ENCODE assay signal across 9 cellular contexts in the genomic region with DNA sequence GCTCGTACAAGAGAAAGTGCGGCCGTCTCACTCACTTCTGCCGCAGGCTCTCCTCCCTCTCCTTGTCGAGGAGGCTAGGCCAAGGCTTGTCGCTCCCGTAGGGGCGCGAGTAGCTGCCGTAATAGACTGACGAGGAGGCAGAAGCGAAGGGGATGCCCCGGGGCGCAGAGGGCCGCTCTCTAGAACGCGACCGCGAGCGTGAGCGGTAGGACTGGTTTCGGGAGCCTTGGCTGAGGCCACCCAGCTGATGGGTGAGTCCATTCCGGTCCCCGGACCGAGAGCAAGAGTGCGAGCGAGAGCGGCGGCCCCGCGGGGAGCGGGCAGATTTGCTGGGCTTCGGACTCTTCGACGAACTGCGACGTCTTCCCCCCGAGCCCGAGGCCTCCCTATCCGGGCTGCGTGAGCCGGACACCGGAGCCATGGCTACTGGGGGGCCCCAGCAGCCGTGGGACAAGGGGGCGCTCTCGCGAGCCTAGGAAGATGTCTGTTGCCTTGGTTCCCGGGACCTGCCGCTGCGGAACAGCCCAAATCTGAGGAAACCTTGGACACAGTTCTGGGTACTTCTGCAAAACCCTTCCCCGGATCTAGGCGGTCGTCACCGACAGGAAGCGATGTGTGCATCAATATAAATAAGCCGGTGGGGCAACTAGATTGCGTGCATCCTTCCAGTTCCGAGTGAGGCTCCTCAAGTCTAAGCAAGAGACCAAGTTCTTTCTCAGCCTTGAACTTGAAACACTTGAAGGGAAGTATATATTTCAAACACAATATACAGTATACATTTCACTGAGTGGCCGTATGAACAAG. TPM values are rescaled to one million over a fixed set of nuclear protein-coding genes. Genes with fewer than 3 reads are reported as not detected.
DNase-seq lines count a peak whose midpoint lies in the region; ATAC-seq, FAIRE-seq and TF ChIP-seq lines count a peak whose summit lies in the region.
"Had no signal": no experiment of that assay in that cellular context is flagged by ENCODE, and none has a peak within 500 bp of the region (broad histone marks: within the 10 kb centered on the region; RNA-seq: fewer than 3 reads in every experiment).

A gene (minus strand): TSS at position 567 of the 804 bp plus-strand sequence. CDS start 146 bp downstream, at position 421.

- DNase-seq in AG08396 (ENCODE audit: low spot score) (peak; percentile 81), NCI-H2196 treated with DMSO at 0.1 percent for 48 hours (lab: John Stamatoyannopoulos, UW; ENCODE audit: unreplicated experiment) (peak; percentile 25), WTC11 (ENCODE audit: low spot score) (peak; percentile 76), cardiac fibroblast (ENCODE audit: low read depth in 2 of 2) (peak; percentile 96), iPS-NIHi11 (ENCODE audit: low spot score) (peak; percentile 82), small intestine (peak; percentile 80)

- H3K4me3 Mint-ChIP-seq in WTC11: peak within 1 kb of the TSS; percentile 97

- 0 to 47% (median 22%) methylated on average over 39 to 59 of the region's 59 CpGs for WGBS in small intestine, 3 donors

- FAIRE-seq in small intestine (lab: Jason Lieb, UNC): no peak
- FAIRE-seq: TTC549 had no signal

- peaks cover 4% of the 10 kb centered on the region; the same call in 1 of the 2 replicates for H3K4me1 Mint-ChIP-seq in WTC11

- H3K27ac Mint-ChIP-seq in WTC11: peak within 1 kb of the TSS; percentile 97

- POLR2A ChIA-PET in WTC11 (lab: Charles Lee): no interaction called here

- no peaks in the 10 kb centered on the region for H3K36me3 ChIP-seq in small intestine (ENCODE audit: control insufficient read depth in 2 of 2, insufficient read depth in 2 of 2, low read length in 2 of 2)

- no peaks in the 10 kb centered on the region for H3K9me3 ChIP-seq in small intestine (ENCODE audit: control insufficient read depth, low read depth)

- H3K36me3 Mint-ChIP-seq in WTC11: no peaks in the 10 kb centered on the region

- no peaks in the 10 kb centered on the region for H3K9me3 Mint-ChIP-seq in WTC11

- peak within 1 kb of the TSS; percentile 69 to 97 for H3K27ac ChIP-seq in small intestine (ENCODE audit: low read depth in 1 of 2, low read length in 1 of 2)

- H3K27me3 Mint-ChIP-seq in WTC11 (ENCODE audit: low read depth): no peaks in the 10 kb centered on the region

- CTCF ChIA-PET in WTC11 (lab: Charles Lee): interaction anchor here (1.8 kb wide), 1 partner anchor 56 kb away, joined by 6 read pairs; no protein-coding TSS in a partner anchor

- H3K4me3 ChIP-seq in cardiac fibroblast (replicated peaks in 1 of 2; ENCODE audit: low read depth in 2 of 2, low read length in 2 of 2): peak within 1 kb of the TSS; percentile 72 to 73
- peak within 1 kb of the TSS; percentile 60 to 64 for H3K4me3 ChIP-seq in small intestine (ENCODE audit: low read depth in 1 of 2, low read length in 2 of 2)

- H3K27me3 ChIP-seq in small intestine (ENCODE audit: control insufficient read depth in 2 of 2, insufficient read depth in 2 of 2, low read length in 2 of 2): no peaks in the 10 kb centered on the region

- ATAC-seq in GM18909 (IDR thresholded peaks at IDR 0.05; ENCODE audit: poor library complexity, unreplicated experiment) (peak; percentile 83), HG03159 (IDR thresholded peaks at IDR 0.05; ENCODE audit: unreplicated experiment) (peak; percentile 79), WTC11 (peak; percentile 95)

- H3K4me1 ChIP-seq in small intestine (ENCODE audit: control insufficient read depth in 2 of 2, insufficient read depth in 1 of 2, low read depth in 1 of 2, low read length in 1 of 2): peaks cover 0 to 3% of the 10 kb centered on the region in 2 donors

- TF ChIP-seq CTCF in WTC11 (IDR thresholded peaks at IDR 0.05) (no peak), cardiac fibroblast (IDR thresholded peaks at IDR 0.05; ENCODE audit: low read depth, low read length) (no peak)

TF ChIP-seq in WTC11, 78 proteins besides CTCF, POLR2A, EP300 and RAD21 (continues in another document):
- peak; percentile 99 for TF ChIP-seq FOXK1 (CRISPR knock-in tag; IDR thresholded peaks at IDR 0.05)
- TF ChIP-seq, protein P1, sequence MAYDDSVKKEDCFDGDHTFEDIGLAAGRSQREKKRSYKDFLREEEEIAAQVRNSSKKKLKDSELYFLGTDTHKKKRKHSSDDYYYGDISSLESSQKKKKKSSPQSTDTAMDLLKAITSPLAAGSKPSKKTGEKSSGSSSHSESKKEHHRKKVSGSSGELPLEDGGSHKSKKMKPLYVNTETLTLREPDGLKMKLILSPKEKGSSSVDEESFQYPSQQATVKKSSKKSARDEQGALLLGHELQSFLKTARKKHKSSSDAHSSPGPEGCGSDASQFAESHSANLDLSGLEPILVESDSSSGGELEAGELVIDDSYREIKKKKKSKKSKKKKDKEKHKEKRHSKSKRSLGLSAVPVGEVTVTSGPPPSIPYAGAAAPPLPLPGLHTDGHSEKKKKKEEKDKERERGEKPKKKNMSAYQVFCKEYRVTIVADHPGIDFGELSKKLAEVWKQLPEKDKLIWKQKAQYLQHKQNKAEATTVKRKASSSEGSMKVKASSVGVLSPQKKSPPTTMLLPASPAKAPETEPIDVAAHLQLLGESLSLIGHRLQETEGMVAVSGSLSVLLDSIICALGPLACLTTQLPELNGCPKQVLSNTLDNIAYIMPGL (CRISPR knock-in tag; IDR thresholded peaks at IDR 0.05): peak; percentile 37; the same call in 1 of the 2 replicates
- TF ChIP-seq ATF1 (CRISPR knock-in tag; IDR thresholded peaks at IDR 0.05): no peak
- TF ChIP-seq, protein P2, sequence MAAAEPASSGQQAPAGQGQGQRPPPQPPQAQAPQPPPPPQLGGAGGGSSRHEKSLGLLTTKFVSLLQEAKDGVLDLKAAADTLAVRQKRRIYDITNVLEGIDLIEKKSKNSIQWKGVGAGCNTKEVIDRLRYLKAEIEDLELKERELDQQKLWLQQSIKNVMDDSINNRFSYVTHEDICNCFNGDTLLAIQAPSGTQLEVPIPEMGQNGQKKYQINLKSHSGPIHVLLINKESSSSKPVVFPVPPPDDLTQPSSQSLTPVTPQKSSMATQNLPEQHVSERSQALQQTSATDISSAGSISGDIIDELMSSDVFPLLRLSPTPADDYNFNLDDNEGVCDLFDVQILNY (CRISPR knock-in tag; IDR thresholded peaks at IDR 0.05): no peak
- TF ChIP-seq NFATC4 (CRISPR knock-in tag; IDR thresholded peaks at IDR 0.05): no peak
- peak; percentile 75 for TF ChIP-seq GABPB1 (CRISPR knock-in tag; IDR thresholded peaks at IDR 0.05)
- no peak for TF ChIP-seq TEAD4 (CRISPR knock-in tag; IDR thresholded peaks at IDR 0.05)
- TF ChIP-seq, protein P3, sequence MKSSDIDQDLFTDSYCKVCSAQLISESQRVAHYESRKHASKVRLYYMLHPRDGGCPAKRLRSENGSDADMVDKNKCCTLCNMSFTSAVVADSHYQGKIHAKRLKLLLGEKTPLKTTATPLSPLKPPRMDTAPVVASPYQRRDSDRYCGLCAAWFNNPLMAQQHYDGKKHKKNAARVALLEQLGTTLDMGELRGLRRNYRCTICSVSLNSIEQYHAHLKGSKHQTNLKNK (CRISPR knock-in tag; IDR thresholded peaks at IDR 0.05): no peak
- no peak for TF ChIP-seq ESRRA (CRISPR knock-in tag; IDR thresholded peaks at IDR 0.05; ENCODE audit: borderline replicate concordance)
- no peak for TF ChIP-seq PRRX2 (CRISPR knock-in tag; IDR thresholded peaks at IDR 0.05)
- peak; percentile 45 for TF ChIP-seq SP1 (CRISPR knock-in tag; conservative IDR thresholded peaks at IDR 0.05)
- TF ChIP-seq, protein P4, sequence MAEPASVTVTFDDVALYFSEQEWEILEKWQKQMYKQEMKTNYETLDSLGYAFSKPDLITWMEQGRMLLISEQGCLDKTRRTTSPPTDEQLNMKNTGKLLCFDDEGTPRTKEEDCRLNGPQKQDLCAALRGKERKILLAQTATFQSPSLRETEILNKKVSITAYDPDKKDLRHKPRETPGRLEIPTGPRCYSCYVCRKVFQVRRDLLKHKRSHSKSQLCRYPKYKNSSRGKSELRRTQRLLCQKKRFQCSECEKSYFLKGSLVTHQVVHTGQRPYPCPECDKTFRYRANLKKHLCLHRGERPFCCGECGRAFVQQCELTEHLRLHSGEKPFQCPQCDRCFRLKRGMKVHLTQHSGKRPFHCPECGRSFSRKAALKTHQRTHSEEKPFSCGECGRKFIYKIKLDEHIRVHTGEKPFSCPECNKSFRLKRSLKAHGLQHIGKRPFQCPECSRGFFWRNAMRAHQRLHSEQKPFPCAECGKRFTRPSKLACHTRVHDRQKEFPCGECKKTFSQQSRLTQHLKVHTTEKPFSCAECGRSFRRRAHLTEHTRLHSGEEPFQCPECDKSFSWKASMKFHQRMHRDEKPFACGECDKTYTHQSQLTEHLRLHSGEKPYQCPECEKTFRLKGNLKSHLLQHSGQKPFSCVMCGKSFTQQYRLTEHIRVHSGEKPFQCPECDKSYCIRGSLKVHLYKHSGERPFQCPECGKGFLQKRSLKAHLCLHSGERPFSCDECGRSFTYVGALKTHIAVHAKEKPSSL (CRISPR knock-in tag; conservative IDR thresholded peaks at IDR 0.05): no peak
- TF ChIP-seq NR1H2 (CRISPR knock-in tag; IDR thresholded peaks at IDR 0.05): no peak

RNA-seq across cellular contexts. Expression of the gene that starts here (rescaled TPM):
- 6.4 to 6.9 TPM (median 6.7 TPM) in 3 replicates for total RNA-seq in WTC11 (2021)
- polyA plus RNA-seq in small intestine: 1 to 10 TPM; 4.9 to 5.0 (median 4.9) TPM

Comparison
In these comparisons a context has a peak if more than half of its experiments do, and no peak if none do; other contexts are left out.
1. Peak in every context shown above with its lines: DNase-seq, ATAC-seq, H3K4me3 ChIP-seq and H3K27ac ChIP-seq.
2. DNase-seq: peak in every context shown above with its lines; median percentile 96 in cardiac fibroblast; 82 in iPS-NIHi11; 81 in AG08396; 80 in small intestine; 76 in WTC11; 25 in NCI-H2196 treated with DMSO at 0.1 percent for 48 hours.